ENCODE assay signal across 20 cellular contexts in the genomic region with DNA sequence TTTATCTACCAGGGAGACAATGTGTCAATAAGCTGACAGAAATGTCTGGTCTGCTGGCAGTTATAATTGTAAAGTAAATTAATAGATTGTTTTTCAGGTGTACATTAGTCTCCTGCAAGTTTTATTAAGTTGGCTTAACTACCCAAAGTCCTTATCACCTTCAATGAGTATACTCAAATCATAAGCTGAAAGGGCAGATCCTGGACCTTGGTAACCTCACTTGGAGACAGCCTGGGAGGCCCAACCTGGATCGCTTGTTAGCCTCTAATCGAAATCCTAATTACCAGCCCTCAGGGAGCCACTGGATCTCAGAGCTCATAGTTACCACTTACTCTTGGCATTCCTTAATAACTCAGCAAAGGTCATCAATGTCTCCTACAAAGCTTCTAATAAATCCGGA. TPM values are rescaled to one million over a fixed set of nuclear protein-coding genes. Genes with fewer than 3 reads are reported as not detected.
DNase-seq lines count a peak whose midpoint lies in the region; FAIRE-seq and TF ChIP-seq lines count a peak whose summit lies in the region.
"Had no signal": no experiment of that assay in that cellular context is flagged by ENCODE, and none has a peak within 500 bp of the region (broad histone marks: within the 10 kb centered on the region; RNA-seq: fewer than 3 reads in every experiment).

No MANE protein-coding gene starts in this region.

- CTCF ChIA-PET in Calu3 (lab: Charles Lee): no interaction called here

- no TSS peak for BruUV-seq in Calu3 (replicated peaks; lab: Mats Ljungman, UMichigan)

- H3K36me3 Mint-ChIP-seq in Calu3 (ENCODE audit: insufficient read depth, unreplicated experiment) (no peaks in the 10 kb centered on the region), endodermal cell (ENCODE audit: low read depth) (no peaks in the 10 kb centered on the region)

- TF ChIP-seq CTCF in 22Rv1 (IDR thresholded peaks at IDR 0.05) (no peak), Calu3 (IDR thresholded peaks at IDR 0.05; ENCODE audit: unreplicated experiment) (no peak), hepatocyte (IDR thresholded peaks at IDR 0.05; ENCODE audit: poor library complexity) (no peak), endodermal cell (conservative IDR thresholded peaks at IDR 0.05) (no peak)

- 55% methylated on average over 3 of the region's 3 CpGs for WGBS in hepatocyte (ENCODE audit: low lambda C conversion rate, missing lambda C conversion rate)
- WGBS in small intestine, 3 donors: 22 to 76% (median 43%) methylated on average over 3 of the region's 3 CpGs
- WGBS in endodermal cell (ENCODE audit: insufficient coverage in 1 of 2, insufficient read length in 1 of 2), 2 experiments: 97 to 100% methylated on average over 2 to 3 of the region's 3 CpGs

- H4K20me1 ChIP-seq in hepatocyte (ENCODE audit: insufficient read depth, poor library complexity, severe bottlenecking): no peaks in the 10 kb centered on the region

- H3K27me3 ChIP-seq in hepatocyte: no peaks in the 10 kb centered on the region
- no peaks in the 10 kb centered on the region for H3K27me3 ChIP-seq in small intestine (ENCODE audit: control insufficient read depth in 2 of 2, insufficient read depth in 2 of 2, low read length in 2 of 2)
- no peaks in the 10 kb centered on the region for H3K27me3 ChIP-seq in endodermal cell (ENCODE audit: control insufficient read depth, insufficient read depth, low read length, poor library complexity, severe bottlenecking)
- H3K27me3 ChIP-seq: BE2C had no signal

- H3K9me3 Mint-ChIP-seq in Calu3 (ENCODE audit: low read depth, unreplicated experiment): peaks cover 7% of the 10 kb centered on the region
- peaks cover 16% of the 10 kb centered on the region for H3K9me3 Mint-ChIP-seq in endodermal cell
- H3K9me3 Mint-ChIP-seq: HFFc6 had no signal

- H3K4me3 Mint-ChIP-seq in Calu3 (ENCODE audit: low read depth, unreplicated experiment) (no peak overlapping the region), endodermal cell (no peak overlapping the region)
- H3K4me3 Mint-ChIP-seq: CD4-positive, CD25-positive, alpha-beta regulatory T cell; CD8-positive, alpha-beta memory T cell; HFFc6 had no signal

- peak overlapping the region; percentile 9 for H3K4me2 ChIP-seq in hepatocyte

- H3K27ac ChIP-seq in 22Rv1 (peak overlapping the region; percentile 87), hepatocyte (no peak overlapping the region), small intestine (ENCODE audit: low read depth in 1 of 2, low read length in 1 of 2) (peak overlapping the region in 1 of 2 donors; percentile 1), endodermal cell (ENCODE audit: low read depth, low read length) (no peak overlapping the region)
- H3K27ac ChIP-seq: HL-60 had no signal

- no peak for FAIRE-seq in small intestine (lab: Jason Lieb, UNC)
- FAIRE-seq: A204.1 had no signal

- H3K4me1 ChIP-seq in hepatocyte (ENCODE audit: insufficient read depth) (peaks cover 25% of the 10 kb centered on the region), small intestine (ENCODE audit: control insufficient read depth in 2 of 2, insufficient read depth in 1 of 2, low read depth in 1 of 2, low read length in 1 of 2) (peaks cover 1 to 3% of the 10 kb centered on the region in 2 donors), endodermal cell (ENCODE audit: control insufficient read depth, insufficient read depth, low read length) (no peaks in the 10 kb centered on the region)
- H3K4me1 ChIP-seq: BE2C had no signal

- intact Hi-C loops in Calu3 (cut with micrococcal nuclease; ENCODE audit: unreplicated experiment): no loop called here

- H3K9me3 ChIP-seq in hepatocyte (ENCODE audit: low read depth) (peaks cover 2% of the 10 kb centered on the region), small intestine (ENCODE audit: control insufficient read depth, low read depth) (no peaks in the 10 kb centered on the region), endodermal cell (ENCODE audit: control insufficient read depth, low read length) (peaks cover 7% of the 10 kb centered on the region)
- H3K9me3 ChIP-seq: BE2C had no signal

- H3K27me3 Mint-ChIP-seq in Calu3 (ENCODE audit: unreplicated experiment): no peaks in the 10 kb centered on the region
- no peaks in the 10 kb centered on the region for H3K27me3 Mint-ChIP-seq in endodermal cell (ENCODE audit: insufficient read depth)
- H3K27me3 Mint-ChIP-seq: CD4-positive, CD25-positive, alpha-beta regulatory T cell; CD8-positive, alpha-beta memory T cell had no signal

- H3K9me2 ChIP-seq in hepatocyte (replicated peaks; ENCODE audit: insufficient read depth): no peaks in the 10 kb centered on the region

- no peak overlapping the region for H2AFZ ChIP-seq in hepatocyte

- H3K36me3 ChIP-seq in hepatocyte (replicated peaks; ENCODE audit: insufficient read depth, low read depth) (no peaks in the 10 kb centered on the region), small intestine (ENCODE audit: control insufficient read depth in 2 of 2, insufficient read depth in 2 of 2, low read length in 2 of 2) (no peaks in the 10 kb centered on the region), endodermal cell (ENCODE audit: control insufficient read depth, insufficient read depth, low read length) (no peaks in the 10 kb centered on the region)

- peaks cover 14% of the 10 kb centered on the region for H3K4me1 Mint-ChIP-seq in Calu3 (ENCODE audit: low read depth, unreplicated experiment)
- peaks cover 5% of the 10 kb centered on the region for H3K4me1 Mint-ChIP-seq in endodermal cell

- DNase-seq in Calu3 (no peak), hepatocyte (ENCODE audit: low spot score) (no peak), small intestine (peak; percentile 91), KG1 (lab: John Stamatoyannopoulos, UW) (no peak), endodermal cell (no peak)
- DNase-seq: ACHN; BE2C; C1 segment of cervical spinal cord; CD4-positive, CD25-positive, alpha-beta regulatory T cell; CD8-positive, alpha-beta memory T cell; COR-L47; DMS153; DMS79; GF-D8; GOT3; H7; HFFc6 had no signal

- no peak overlapping the region for H3K9ac ChIP-seq in endodermal cell (ENCODE audit: extremely low read depth, low read length, poor library complexity, severe bottlenecking)

- H3K79me2 ChIP-seq in hepatocyte: no peaks in the 10 kb centered on the region

- H3K27ac Mint-ChIP-seq in Calu3 (ENCODE audit: unreplicated experiment) (peak overlapping the region; percentile 18), endodermal cell (no peak overlapping the region)
- H3K27ac Mint-ChIP-seq: CD4-positive, CD25-positive, alpha-beta regulatory T cell; HFFc6 had no signal

- no peak overlapping the region for H3K4me3 ChIP-seq in hepatocyte
- H3K4me3 ChIP-seq in small intestine (ENCODE audit: low read depth in 1 of 2, low read length in 2 of 2): no peak overlapping the region
- H3K4me3 ChIP-seq in endodermal cell (ENCODE audit: low read length): no peak overlapping the region

RNA-seq across cellular contexts. Expression of a gene that starts 49.7 kb away (rescaled TPM):
- total RNA-seq in Calu3 (2022) (69.9 and 73.7 TPM in 2 replicates), hepatocyte (34.9 and 35.9 TPM in 2 replicates), endodermal cell (10 to 100 TPM; 33.0 to 40.6 TPM)
- polyA plus RNA-seq in hepatocyte (30.8 and 36.6 TPM in 2 replicates), small intestine (10 to 100 TPM; 22.6 to 24.3 (median 24.2) TPM)
- polyA plus RNA-seq in endodermal cell (2013, experiment 1 of 2): 32.7 TPM
- 33.8 TPM for polyA plus RNA-seq in endodermal cell (2013, experiment 2 of 2)

RNA-seq across cellular contexts. Expression of a gene that starts 49.9 kb away (rescaled TPM):
- total RNA-seq in Calu3 (2022): 63.6 and 65.1 TPM in 2 replicates
- total RNA-seq in hepatocyte: 89.1 and 91.2 TPM in 2 replicates
- polyA plus RNA-seq in hepatocyte: 89.2 and 91.0 TPM in 2 replicates
- 1 to 10 TPM; 4.0 to 7.3 (median 7.2) TPM for polyA plus RNA-seq in small intestine
- 10 to 100 TPM; 79.4 to 92.0 TPM for total RNA-seq in endodermal cell
- 41.1 TPM for polyA plus RNA-seq in endodermal cell (2013, experiment 1 of 2)
- 47.7 TPM for polyA plus RNA-seq in endodermal cell (2013, experiment 2 of 2)
